17 cellular contexts compared by ENCODE assay signal in the genomic region with DNA sequence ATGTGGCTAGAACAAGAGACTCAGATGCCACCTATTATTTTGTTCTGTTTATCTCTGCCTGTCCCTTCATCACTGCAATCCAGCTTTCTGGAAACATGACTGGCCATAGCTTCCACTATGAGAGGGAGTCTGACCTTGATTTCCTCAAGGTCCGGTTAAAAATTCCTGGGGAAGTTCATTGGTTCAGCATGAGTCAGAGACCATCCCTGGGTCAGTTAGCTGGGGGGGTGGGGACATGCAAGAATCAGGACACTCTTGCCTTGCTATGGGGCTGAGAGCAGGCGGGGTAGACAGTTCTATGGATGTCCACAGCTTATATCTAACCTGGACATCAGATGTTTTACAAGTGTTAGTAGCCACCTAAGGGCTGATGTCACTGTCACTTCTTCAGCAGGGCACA.
DNase-seq lines count a peak whose midpoint lies in the region; ATAC-seq, FAIRE-seq and TF ChIP-seq lines count a peak whose summit lies in the region.
"Had no signal": no experiment of that assay in that cellular context is flagged by ENCODE, and none has a peak within 500 bp of the region (broad histone marks: within the 10 kb centered on the region; RNA-seq: fewer than 3 reads in every experiment).

No MANE protein-coding gene starts in this region.

- peak overlapping the region in 1 of 2 donors; percentile 41 for H3K27ac ChIP-seq in small intestine (ENCODE audit: low read depth in 1 of 2, low read length in 1 of 2)
- H3K27ac ChIP-seq: thyroid gland had no signal

- CTCF ChIA-PET in activated CD8-positive, alpha-beta T cell treated with anti-CD3 and anti-CD28 coated beads for 36 hours (lab: Charles Lee) = interaction anchor here (1.6 to 2.4 kb wide), 2 partner anchors 66 to 152 kb away, joined by 5 to 7 read pairs; no protein-coding TSS in a partner anchor

- H3K9me3 Mint-ChIP-seq in activated CD8-positive, alpha-beta T cell treated with anti-CD3 and anti-CD28 coated beads for 36 hours = no peaks in the 10 kb centered on the region
- H3K9me3 Mint-ChIP-seq: IgD-negative memory B cell; T-helper 1 cell treated with Interleukin-12 subunit alpha and Interleukin-12 subunit beta and Interleukin-4 antibody, amounts not matched to agents 30 μg/mL and 1 μg/mL, for 36 hours had no signal

- H3K36me3 ChIP-seq in small intestine (ENCODE audit: control insufficient read depth in 2 of 2, insufficient read depth in 2 of 2, low read length in 2 of 2) = no peaks in the 10 kb centered on the region
- H3K36me3 ChIP-seq: thyroid gland had no signal

- no peak overlapping the region for H3K27ac Mint-ChIP-seq in activated CD8-positive, alpha-beta T cell treated with anti-CD3 and anti-CD28 coated beads for 36 hours
- H3K27ac Mint-ChIP-seq: B cell; IgD-negative memory B cell; T-helper 1 cell treated with Interleukin-12 subunit alpha and Interleukin-12 subunit beta and Interleukin-4 antibody, amounts not matched to agents 30 μg/mL and 1 μg/mL, for 36 hours had no signal

- intact Hi-C loops in activated CD8-positive, alpha-beta T cell treated with anti-CD3 and anti-CD28 coated beads for 36 hours (cut with micrococcal nuclease) = no loop called here

- no peaks in the 10 kb centered on the region for H3K4me1 ChIP-seq in small intestine (ENCODE audit: control insufficient read depth in 2 of 2, insufficient read depth in 1 of 2, low read depth in 1 of 2, low read length in 1 of 2)

- POLR2A ChIA-PET in activated CD8-positive, alpha-beta T cell treated with anti-CD3 and anti-CD28 coated beads for 36 hours (lab: Charles Lee) = no interaction called here

- no peak for FAIRE-seq in small intestine (lab: Jason Lieb, UNC)
- FAIRE-seq: islet of Langerhans had no signal

- peak; percentile 8 for DNase-seq in COLO829 (ENCODE audit: low spot score)
- peak; percentile 62 for DNase-seq in NCI-H226
- DNase-seq in myocyte (ENCODE audit: low read depth) = peak; percentile 38
- no peak for DNase-seq in activated CD8-positive, alpha-beta T cell treated with anti-CD3 and anti-CD28 coated beads for 36 hours
- no peak for DNase-seq in small intestine
- DNase-seq in DMS153 treated with DMSO at 0.1 percent for 48 hours (lab: John Stamatoyannopoulos, UW; ENCODE audit: unreplicated experiment) = no peak
- DNase-seq: activated CD4-positive, alpha-beta T cell treated with anti-CD3 and anti-CD28 coated beads for 1 hour; foreskin melanocyte; thyroid gland had no signal

- H3K4me3 ChIP-seq in small intestine (ENCODE audit: low read depth in 1 of 2, low read length in 2 of 2) = no peak overlapping the region
- H3K4me3 ChIP-seq: coronary artery, mucosa of descending colon, thyroid gland had no signal

- no peaks in the 10 kb centered on the region for H3K9me3 ChIP-seq in small intestine (ENCODE audit: control insufficient read depth, low read depth)
- H3K9me3 ChIP-seq: mucosa of descending colon, thyroid gland had no signal

- peaks cover 0 to under 1% of the 10 kb centered on the region in 2 donors for H3K27me3 ChIP-seq in small intestine (ENCODE audit: control insufficient read depth in 2 of 2, insufficient read depth in 2 of 2, low read length in 2 of 2)
- H3K27me3 ChIP-seq: thyroid gland had no signal

- H3K36me3 Mint-ChIP-seq in activated CD8-positive, alpha-beta T cell treated with anti-CD3 and anti-CD28 coated beads for 36 hours (ENCODE audit: low read depth) = no peaks in the 10 kb centered on the region
- H3K36me3 Mint-ChIP-seq: IgD-negative memory B cell had no signal

- 65 to 71% (median 68%) methylated on average over 2 of the region's 2 CpGs for WGBS in small intestine, 3 donors

- TF ChIP-seq CTCF in activated CD8-positive, alpha-beta T cell treated with anti-CD3 and anti-CD28 coated beads for 36 hours (IDR thresholded peaks at IDR 0.05) = no peak

- ATAC-seq in esophagus mucosa = peak; percentile 10
- no peak for ATAC-seq in activated CD8-positive, alpha-beta T cell treated with anti-CD3 and anti-CD28 coated beads for 36 hours
- no peak for ATAC-seq in HG02571 (IDR thresholded peaks at IDR 0.05; ENCODE audit: unreplicated experiment)

- H3K27me3 Mint-ChIP-seq in activated CD8-positive, alpha-beta T cell treated with anti-CD3 and anti-CD28 coated beads for 36 hours = peaks cover 4% of the 10 kb centered on the region
- H3K27me3 Mint-ChIP-seq: IgD-negative memory B cell had no signal

- no peaks in the 10 kb centered on the region for H3K4me1 Mint-ChIP-seq in activated CD8-positive, alpha-beta T cell treated with anti-CD3 and anti-CD28 coated beads for 36 hours (ENCODE audit: low read depth)

- no peak overlapping the region for H3K4me3 Mint-ChIP-seq in activated CD8-positive, alpha-beta T cell treated with anti-CD3 and anti-CD28 coated beads for 36 hours
- H3K4me3 Mint-ChIP-seq: B cell; IgD-negative memory B cell; T-helper 1 cell treated with Interleukin-12 subunit alpha and Interleukin-12 subunit beta and Interleukin-4 antibody, amounts not matched to agents 30 μg/mL and 1 μg/mL, for 36 hours had no signal

Comparison
In these comparisons a context has a peak if more than half of its experiments do, and no peak if none do; other contexts are left out.
1. DNase-seq: peak in COLO829 (single experiment), NCI-H226 (single experiment) and myocyte (single experiment); none in activated CD8-positive, alpha-beta T cell treated with anti-CD3 and anti-CD28 coated beads for 36 hours (single experiment), small intestine (single experiment) and DMS153 treated with DMSO at 0.1 percent for 48 hours (single experiment).